Comparison of ENCODE assay signal across 8 cellular contexts in genomic region chr3:194691481-194692281, GRCh38. TPM values are rescaled to one million over a fixed set of nuclear protein-coding genes. Genes with fewer than 3 reads are reported as not detected.
A peak's percentile ranks its signal among the peaks of the same experiment; 100 is the strongest.
DNase-seq lines count a peak whose midpoint lies in the region; ATAC-seq, FAIRE-seq and TF ChIP-seq lines count a peak whose summit lies in the region.

No MANE protein-coding gene starts in this region.

- no peak for TF ChIP-seq RAD21 in K562 (CRISPR knock-in tag; conservative IDR thresholded peaks at IDR 0.05 in 1 of 2, IDR thresholded peaks at IDR 0.05 in 1 of 2)

- DNase-seq in D341Med (ENCODE audit: low spot score): peak; percentile 70
- no peak for DNase-seq in K562 (ENCODE audit: extremely low read depth in 1 of 4, low spot score in 3 of 4)
- DNase-seq in activated T-cell treated with anti-CD3 and anti-CD28 coated beads, Interleukin-2, amount 50 U/mL, for 72 hours: no peak
- no peak for DNase-seq in NCI-H748 treated with DMSO at 0.1 percent for 48 hours (lab: John Stamatoyannopoulos, UW)
- DNase-seq in left colon: no peak
- DNase-seq in cerebellar cortex (ENCODE audit: low spot score): no peak

- no peak for TF ChIP-seq POLR2A in K562 (conservative IDR thresholded peaks at IDR 0.05)

- H3K4me1 ChIP-seq in K562 (replicated peaks in 1 of 2; ENCODE audit: control insufficient read depth in 2 of 2, insufficient read depth in 2 of 2, low read length in 2 of 2): peaks cover 0 to 6% of the 10 kb centered on the region in 2 experiments; a peak in 2 of 5 replicates

- no peak overlapping the region for H3K4me3 ChIP-seq in K562

- H2AFZ ChIP-seq in K562 (ENCODE audit: low read depth, low read length): no peak overlapping the region

- FAIRE-seq in K562 (lab: Jason Lieb, UNC): no peak

- no peak for TF ChIP-seq CTCF in K562 (IDR thresholded peaks at IDR 0.05 in 2 of 3, conservative IDR thresholded peaks at IDR 0.05 in 1 of 3; ENCODE audit: insufficient read depth in 2 of 3, low read depth in 1 of 3, low read length in 3 of 3)

- peak; percentile 64 for ATAC-seq in GM19467 (IDR thresholded peaks at IDR 0.05; ENCODE audit: unreplicated experiment)
- peak; percentile 52 for ATAC-seq in HG03457 (IDR thresholded peaks at IDR 0.05; ENCODE audit: unreplicated experiment)
- ATAC-seq in K562: peak; percentile 67
- no peak for ATAC-seq in activated T-cell treated with anti-CD3 and anti-CD28 coated beads, Interleukin-2, amount 50 U/mL, for 72 hours (replicated peaks in 1 of 2)
- no peak for ATAC-seq in left colon

- TF ChIP-seq EP300 in K562 (IDR thresholded peaks at IDR 0.05; ENCODE audit: low read length): no peak

- intact Hi-C loops in K562 (cut with micrococcal nuclease) (no loop called here), left colon (cut with DNase I, micrococcal nuclease) (no loop called here)

- POLR2A ChIA-PET in K562 (lab: Yijun Ruan, JAX): interaction anchor here (1.0 kb wide), 1 partner anchor 15 kb away, joined by 4 read pairs; no protein-coding TSS in a partner anchor

- no peaks in the 10 kb centered on the region for H3K79me2 ChIP-seq in K562 (ENCODE audit: control insufficient read depth, insufficient read depth, low read length)

- CTCF ChIA-PET in K562 (lab: Yijun Ruan, JAX; ENCODE audit: low intra/inter-chr PET ratio): no interaction called here

- H3K27me3 ChIP-seq in K562 (ENCODE audit: control insufficient read depth in 2 of 2, insufficient read depth in 2 of 2, low read length in 2 of 2): peaks cover 2 to 37% of the 10 kb centered on the region in 2 experiments; a peak in 3 of 5 replicates

- in situ Hi-C loops in K562 (cut with MboI): no loop called here

- H3K27ac Mint-ChIP-seq in activated T-cell treated with anti-CD3 and anti-CD28 coated beads, Interleukin-2, amount 50 U/mL, for 72 hours: no peak overlapping the region

- peaks cover 37% of the 10 kb centered on the region for H3K4me1 Mint-ChIP-seq in activated T-cell treated with anti-CD3 and anti-CD28 coated beads, Interleukin-2, amount 50 U/mL, for 72 hours (ENCODE audit: low read depth)

- H3K9ac ChIP-seq in K562 (ENCODE audit: insufficient read depth in 1 of 2, low read depth in 2 of 2, low read length in 2 of 2): no peak overlapping the region

- H3K9me3 ChIP-seq in K562 (replicated peaks; ENCODE audit: control insufficient read depth, insufficient read depth, low read depth, low read length): no peaks in the 10 kb centered on the region

- H3K27me3 Mint-ChIP-seq in activated T-cell treated with anti-CD3 and anti-CD28 coated beads, Interleukin-2, amount 50 U/mL, for 72 hours (ENCODE audit: low read depth): peaks cover 44% of the 10 kb centered on the region

- 9% methylated on average over 15 of the region's 15 CpGs for WGBS in K562 (ENCODE audit: insufficient coverage, low coverage, missing lambda C conversion rate)

- no peak overlapping the region for H3K4me2 ChIP-seq in K562 (ENCODE audit: insufficient read depth, low read length)

- no peaks in the 10 kb centered on the region for H4K20me1 ChIP-seq in K562 (replicated peaks; ENCODE audit: control insufficient read depth, insufficient read depth, low read length)

- no TSS peak for BruUV-seq in K562 (replicated peaks; lab: Mats Ljungman, UMichigan)

- peaks cover 0 to 2% of the 10 kb centered on the region in 2 donors for H3K36me3 Mint-ChIP-seq in activated T-cell treated with anti-CD3 and anti-CD28 coated beads, Interleukin-2, amount 50 U/mL, for 72 hours (ENCODE audit: insufficient read depth in 2 of 2)

- no peak overlapping the region for H3K4me3 Mint-ChIP-seq in activated T-cell treated with anti-CD3 and anti-CD28 coated beads, Interleukin-2, amount 50 U/mL, for 72 hours

- H3K36me3 ChIP-seq in K562 (ENCODE audit: control insufficient read depth, insufficient read depth, low read length): no peaks in the 10 kb centered on the region

- no peaks in the 10 kb centered on the region for H3K9me1 ChIP-seq in K562 (ENCODE audit: control insufficient read depth, insufficient read depth, low read length)

- H3K9me3 Mint-ChIP-seq in activated T-cell treated with anti-CD3 and anti-CD28 coated beads, Interleukin-2, amount 50 U/mL, for 72 hours: no peaks in the 10 kb centered on the region

- H3K27ac ChIP-seq in K562 (ENCODE audit: extremely low read depth, low read depth, low read length): no peak overlapping the region

RNA-seq across cellular contexts. Expression of gene FAM43A, which starts 6.0 kb away (rescaled TPM):
- 1.8 TPM in 1 of 2 replicates, not detected in the other for total RNA-seq in K562 (2011; cell fraction: chromatin; rRNA removed; ENCODE audit: low replicate concordance)
- 1.1 and 2.3 TPM in 2 replicates for total RNA-seq in K562 (2011; cell fraction: nucleolus; rRNA removed)
- total RNA-seq in K562 (2011; cell fraction: nucleoplasm; rRNA removed): 0.46 and 0.73 TPM in 2 replicates
- total RNA-seq in K562 (2014; rRNA removed) (0.45 and 0.54 TPM in 2 replicates), K562 (2014; rRNA removed; fragmentation: Illumina TruSeq; extraction: Trizol) (0.16 and 0.18 TPM in 2 replicates), K562 (2015; rRNA removed; fragmentation: Illumina TruSeq; extraction: Trizol) (0.07 and 0.15 TPM in 2 replicates), K562 (2021) (0.74 and 1.2 TPM in 2 replicates), left colon (10 to 100 TPM; 29.1 to 73.4 TPM)
- polyA plus RNA-seq in K562 (2011; rRNA removed) (0.60 and 0.61 TPM in 2 replicates), K562 (2014; fragmentation: Illumina TruSeq; extraction: Trizol) (0.18 and 0.21 TPM in 2 replicates), K562 (2014; fragmentation: Nextera tagmentation; extraction: Ambion mirVana) (under 1 TPM; 0.03 to 0.04 TPM), K562 (2014; rRNA removed) (0.56 and 0.76 TPM in 2 replicates)
- 0.69 and 3.2 TPM in 2 replicates for polyA plus RNA-seq in K562 (2011; cell fraction: cytosol; rRNA removed)
- 2.0 and 5.0 TPM in 2 replicates for polyA plus RNA-seq in K562 (2011; cell fraction: nucleus; rRNA removed)
- 1.0 and 1.5 TPM in 2 replicates for polyA plus RNA-seq in K562 (2012)
- 0.15 and 0.28 TPM in 2 replicates for polyA minus RNA-seq in K562 (2011; rRNA and poly(A)+ RNA removed)
- 0.55 and 1.0 TPM in 2 replicates for polyA minus RNA-seq in K562 (2011; cell fraction: cytosol; rRNA and poly(A)+ RNA removed)
- 1.3 and 1.7 TPM in 2 replicates for polyA minus RNA-seq in K562 (2011; cell fraction: nucleus; rRNA and poly(A)+ RNA removed)
- total RNA-seq in activated T-cell treated with anti-CD3 and anti-CD28 coated beads, Interleukin-2, amount 50 U/mL, for 72 hours: 10 to 100 TPM in 1 of 2 donors, 1 to 10 TPM in 1; 5.4 to 13.4 TPM

RNA-seq across cellular contexts. Expression of gene LSG1, which starts 19.7 kb away (rescaled TPM):
- 63.6 and 106 TPM in 2 replicates for total RNA-seq in K562 (2011; cell fraction: chromatin; rRNA removed; ENCODE audit: low replicate concordance)
- total RNA-seq in K562 (2011; cell fraction: nucleolus; rRNA removed): 56.9 and 58.4 TPM in 2 replicates
- total RNA-seq in K562 (2011; cell fraction: nucleoplasm; rRNA removed): 51.1 and 71.5 TPM in 2 replicates
- total RNA-seq in K562 (2014; rRNA removed) (45.4 and 59.8 TPM in 2 replicates), K562 (2014; rRNA removed; fragmentation: Illumina TruSeq; extraction: Trizol) (56.5 and 59.8 TPM in 2 replicates), K562 (2015; rRNA removed; fragmentation: Illumina TruSeq; extraction: Trizol) (68.4 and 73.7 TPM in 2 replicates), K562 (2021) (35.2 and 37.9 TPM in 2 replicates), left colon (10 to 100 TPM; 31.3 to 42.7 TPM)
- polyA plus RNA-seq in K562 (2011; rRNA removed) (50.5 and 55.7 TPM in 2 replicates), K562 (2014; fragmentation: Illumina TruSeq; extraction: Trizol) (49.4 and 55.5 TPM in 2 replicates), K562 (2014; fragmentation: Nextera tagmentation; extraction: Ambion mirVana) (10 to 100 TPM; 14.9 to 23.0 TPM), K562 (2014; rRNA removed) (39.5 and 46.7 TPM in 2 replicates)
- 21.2 and 29.8 TPM in 2 replicates for polyA plus RNA-seq in K562 (2011; cell fraction: cytosol; rRNA removed)
- 58.3 and 70.1 TPM in 2 replicates for polyA plus RNA-seq in K562 (2011; cell fraction: nucleus; rRNA removed)
- polyA plus RNA-seq in K562 (2012): 21.9 and 36.2 TPM in 2 replicates
- 71.0 and 90.5 TPM in 2 replicates for polyA minus RNA-seq in K562 (2011; rRNA and poly(A)+ RNA removed)
- polyA minus RNA-seq in K562 (2011; cell fraction: cytosol; rRNA and poly(A)+ RNA removed): 29.7 and 38.5 TPM in 2 replicates
- 41.5 and 62.8 TPM in 2 replicates for polyA minus RNA-seq in K562 (2011; cell fraction: nucleus; rRNA and poly(A)+ RNA removed)
- total RNA-seq in activated T-cell treated with anti-CD3 and anti-CD28 coated beads, Interleukin-2, amount 50 U/mL, for 72 hours: 10 to 100 TPM; 38.3 to 43.4 TPM

RNA-seq across cellular contexts. Expression of gene TMEM44, which starts 58.5 kb away (rescaled TPM):
- total RNA-seq in K562 (2011; cell fraction: chromatin; rRNA removed; ENCODE audit: low replicate concordance): 57.1 and 107 TPM in 2 replicates
- 59.7 and 67.4 TPM in 2 replicates for total RNA-seq in K562 (2011; cell fraction: nucleolus; rRNA removed)
- total RNA-seq in K562 (2011; cell fraction: nucleoplasm; rRNA removed): 57.2 and 61.1 TPM in 2 replicates
- total RNA-seq in K562 (2014; rRNA removed) (13.1 and 13.8 TPM in 2 replicates), K562 (2014; rRNA removed; fragmentation: Illumina TruSeq; extraction: Trizol) (6.0 and 7.2 TPM in 2 replicates), K562 (2015; rRNA removed; fragmentation: Illumina TruSeq; extraction: Trizol) (7.5 TPM in 2 replicates), K562 (2021) (16.9 and 18.1 TPM in 2 replicates), left colon (10 to 100 TPM; 46.1 to 68.2 TPM)
- polyA plus RNA-seq in K562 (2011; rRNA removed) (13.5 and 14.5 TPM in 2 replicates), K562 (2014; fragmentation: Illumina TruSeq; extraction: Trizol) (11.3 and 12.4 TPM in 2 replicates), K562 (2014; fragmentation: Nextera tagmentation; extraction: Ambion mirVana) (1 to 10 TPM in 1 of 2 experiments, under 1 TPM in 1; 0.53 to 1.7 TPM), K562 (2014; rRNA removed) (15.5 and 16.2 TPM in 2 replicates)
- polyA plus RNA-seq in K562 (2011; cell fraction: cytosol; rRNA removed): 11.8 and 16.3 TPM in 2 replicates
- 44.6 and 76.9 TPM in 2 replicates for polyA plus RNA-seq in K562 (2011; cell fraction: nucleus; rRNA removed)
- polyA plus RNA-seq in K562 (2012): 9.8 and 17.5 TPM in 2 replicates
- 9.1 and 13.7 TPM in 2 replicates for polyA minus RNA-seq in K562 (2011; rRNA and poly(A)+ RNA removed)
- 7.7 and 7.8 TPM in 2 replicates for polyA minus RNA-seq in K562 (2011; cell fraction: cytosol; rRNA and poly(A)+ RNA removed)
- polyA minus RNA-seq in K562 (2011; cell fraction: nucleus; rRNA and poly(A)+ RNA removed): 13.4 and 18.8 TPM in 2 replicates
- total RNA-seq in activated T-cell treated with anti-CD3 and anti-CD28 coated beads, Interleukin-2, amount 50 U/mL, for 72 hours: 10 to 100 TPM; 11.9 to 19.6 TPM

Comparison
In these comparisons a context has a peak if more than half of its experiments do, and no peak if none do; other contexts are left out.
1. ATAC-seq: peak in GM19467 (single experiment), HG03457 (single experiment) and K562 (single experiment); none in activated T-cell treated with anti-CD3 and anti-CD28 coated beads, Interleukin-2, amount 50 U/mL, for 72 hours (0 of 2) and left colon (single experiment).